In the genomic region with DNA sequence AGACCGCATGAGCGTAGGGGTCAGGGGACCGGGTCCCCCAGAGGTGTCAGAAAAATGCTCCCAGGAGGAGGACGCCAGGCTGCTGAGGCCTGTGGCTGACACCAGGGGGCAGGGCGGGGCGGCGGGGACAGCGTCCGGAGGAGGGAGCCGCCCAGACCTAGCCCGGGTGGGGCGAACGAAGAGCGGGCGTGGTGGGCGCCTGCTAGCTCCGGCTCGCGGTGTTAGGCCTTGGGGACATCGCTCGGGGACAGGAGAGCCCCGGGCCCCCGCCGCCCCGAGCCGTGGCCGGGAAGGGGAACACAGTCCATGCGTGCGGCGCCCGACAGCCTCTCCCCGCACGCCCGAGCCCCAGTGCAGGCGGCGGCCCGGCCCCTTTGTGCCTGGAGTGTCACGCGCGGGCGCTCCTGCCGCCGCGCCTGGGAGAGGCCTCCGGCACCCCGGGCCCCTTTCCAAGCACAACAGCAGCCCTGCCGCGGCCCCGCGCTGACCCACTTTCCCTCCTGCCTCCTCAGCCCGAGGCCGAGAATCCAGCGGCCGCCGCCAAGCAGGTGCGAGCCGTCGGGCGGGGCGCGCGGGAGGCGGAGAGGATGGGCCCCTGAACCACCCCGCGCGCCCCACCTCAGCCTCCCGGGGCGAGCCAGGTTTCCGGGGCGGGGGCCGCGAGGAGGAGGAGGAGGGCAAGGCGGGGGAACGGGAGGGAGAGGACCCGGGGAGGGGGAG, we compare ENCODE assay signal across 8 cellular contexts.
DNase-seq lines count a peak whose midpoint lies in the region; ATAC-seq, FAIRE-seq and TF ChIP-seq lines count a peak whose summit lies in the region.

No MANE protein-coding gene starts in this region.

- H3K27ac Mint-ChIP-seq in Calu3 (ENCODE audit: unreplicated experiment) (no peak overlapping the region), neural crest cell (ENCODE audit: unreplicated experiment) (no peak overlapping the region)
- H3K27ac Mint-ChIP-seq in activated T-helper 2 cell treated with anti-CD3 and anti-CD28 coated beads, Interferon-gamma antibody, Interleukin-2, Interleukin-4, amounts not matched to agents 10 μg/mL and 5 μg/mL and 100 μg/mL, durations not matched to agents 14 hours and 24 hours and 36 hours, result peak overlapping the region; percentile 33

- no peak for TF ChIP-seq POLR2A in stomach (IDR thresholded peaks at IDR 0.05)

- H3K36me3 Mint-ChIP-seq in Calu3 (ENCODE audit: insufficient read depth, unreplicated experiment), result peaks cover 11% of the 10 kb centered on the region
- peaks cover 6% of the 10 kb centered on the region for H3K36me3 Mint-ChIP-seq in activated T-helper 2 cell treated with anti-CD3 and anti-CD28 coated beads, Interferon-gamma antibody, Interleukin-2, Interleukin-4, amounts not matched to agents 10 μg/mL and 5 μg/mL and 100 μg/mL, durations not matched to agents 14 hours and 24 hours and 36 hours (ENCODE audit: low read depth)
- no peaks in the 10 kb centered on the region for H3K36me3 Mint-ChIP-seq in neural crest cell (ENCODE audit: low read depth)

- BruUV-seq in Calu3 (replicated peaks; lab: Mats Ljungman, UMichigan), result no TSS peak

- WGBS in stomach, 5 donors, result 0 to 2% (median 2%) methylated on average over 31 to 75 of the region's 75 CpGs

- intact Hi-C loops in Calu3 (cut with micrococcal nuclease; ENCODE audit: unreplicated experiment) (loop anchor here (5.0 to 10.0 kb wide), 2 partner anchors 109 to 222 kb away; a partner anchor contains a TSS), stomach (cut with DNase I; ENCODE audit: low total_unique reads) (loop anchor here (10.0 kb wide), 1 partner anchor 99 kb away; no protein-coding TSS in a partner anchor)
- intact Hi-C loops in activated T-helper 2 cell treated with anti-CD3 and anti-CD28 coated beads, Interferon-gamma antibody, Interleukin-2, Interleukin-4, amounts not matched to agents 10 μg/mL and 5 μg/mL and 100 μg/mL, durations not matched to agents 14 hours and 24 hours and 36 hours (cut with micrococcal nuclease), result loop anchor here (1.0 to 2.0 kb wide), 4 partner anchors 51 to 273 kb away; a partner anchor contains a TSS

- H3K9me3 Mint-ChIP-seq in Calu3 (ENCODE audit: low read depth, unreplicated experiment), result no peaks in the 10 kb centered on the region
- peaks cover 6% of the 10 kb centered on the region for H3K9me3 Mint-ChIP-seq in activated T-helper 2 cell treated with anti-CD3 and anti-CD28 coated beads, Interferon-gamma antibody, Interleukin-2, Interleukin-4, amounts not matched to agents 10 μg/mL and 5 μg/mL and 100 μg/mL, durations not matched to agents 14 hours and 24 hours and 36 hours
- no peaks in the 10 kb centered on the region for H3K9me3 Mint-ChIP-seq in neural crest cell

- H3K4me3 Mint-ChIP-seq in Calu3 (ENCODE audit: low read depth, unreplicated experiment), result peak overlapping the region; percentile 63
- peak overlapping the region; percentile 67 for H3K4me3 Mint-ChIP-seq in activated T-helper 2 cell treated with anti-CD3 and anti-CD28 coated beads, Interferon-gamma antibody, Interleukin-2, Interleukin-4, amounts not matched to agents 10 μg/mL and 5 μg/mL and 100 μg/mL, durations not matched to agents 14 hours and 24 hours and 36 hours (ENCODE audit: low read depth)
- H3K4me3 Mint-ChIP-seq in neural crest cell, result peak overlapping the region; percentile 62

- H3K4me3 ChIP-seq in fibroblast of pulmonary artery (replicated peaks; ENCODE audit: low read depth, low read length), result peak overlapping the region; percentile 30
- H3K4me3 ChIP-seq in stomach, result peak overlapping the region; percentile 50 to 62 (median 56)

- H3K36me3 ChIP-seq in stomach, result no peaks in the 10 kb centered on the region

- ATAC-seq in GM21360 (IDR thresholded peaks at IDR 0.05; ENCODE audit: unreplicated experiment), result peak; percentile 65

- peaks cover 0 to 7% (median 2%) of the 10 kb centered on the region in 4 donors for H3K9me3 ChIP-seq in stomach

- CTCF ChIA-PET in Calu3 (lab: Charles Lee), result interaction anchor here (0.8 to 2.0 kb wide), 4 partner anchors 113 to 275 kb away, joined by 3 to 12 read pairs (median 4); no protein-coding TSS in a partner anchor

- H3K27me3 ChIP-seq in stomach, result no peaks in the 10 kb centered on the region

- no peak for TF ChIP-seq EP300 in stomach (IDR thresholded peaks at IDR 0.05)

- H3K27me3 Mint-ChIP-seq in Calu3 (ENCODE audit: unreplicated experiment) (no peaks in the 10 kb centered on the region), neural crest cell (ENCODE audit: low read depth) (peaks cover 8% of the 10 kb centered on the region)
- H3K27me3 Mint-ChIP-seq in activated T-helper 2 cell treated with anti-CD3 and anti-CD28 coated beads, Interferon-gamma antibody, Interleukin-2, Interleukin-4, amounts not matched to agents 10 μg/mL and 5 μg/mL and 100 μg/mL, durations not matched to agents 14 hours and 24 hours and 36 hours (ENCODE audit: low read depth), result no peaks in the 10 kb centered on the region

- peak; percentile 33 for TF ChIP-seq CTCF in Calu3 (IDR thresholded peaks at IDR 0.05; ENCODE audit: unreplicated experiment)
- TF ChIP-seq CTCF in fibroblast of pulmonary artery (IDR thresholded peaks at IDR 0.05; ENCODE audit: low read length, missing control alignments), result peak; percentile 55
- TF ChIP-seq CTCF in neural crest cell (conservative IDR thresholded peaks at IDR 0.05), result peak; percentile 87
- peak in 5 of 7 experiments; percentile 89 to 94 (median 92) for TF ChIP-seq CTCF in stomach (IDR thresholded peaks at IDR 0.05)

- no peak for FAIRE-seq in HTR-8/SVneo (lab: Jason Lieb, UNC)

- H3K4me1 ChIP-seq in stomach, result peaks cover 12 to 56% (median 29%) of the 10 kb centered on the region in 4 donors

- peak; percentile 70 for DNase-seq in Calu3
- DNase-seq in HTR-8/SVneo (ENCODE audit: insufficient read length, low spot score), result peak; percentile 74
- peak; percentile 91 for DNase-seq in RPMI7951 (ENCODE audit: low read depth)
- DNase-seq in activated T-helper 2 cell treated with anti-CD3 and anti-CD28 coated beads, Interferon-gamma antibody, Interleukin-2, Interleukin-4, amounts not matched to agents 10 μg/mL and 5 μg/mL and 100 μg/mL, durations not matched to agents 14 hours and 24 hours and 36 hours (ENCODE audit: low spot score), result peak; percentile 76
- peak; percentile 58 for DNase-seq in fibroblast of pulmonary artery (ENCODE audit: low read depth)
- peak; percentile 80 for DNase-seq in neural crest cell (ENCODE audit: low read depth, low spot score)
- DNase-seq in stomach, result peak; percentile 90

- H3K4me1 Mint-ChIP-seq in Calu3 (ENCODE audit: low read depth, unreplicated experiment), result no peaks in the 10 kb centered on the region
- peaks cover 28% of the 10 kb centered on the region for H3K4me1 Mint-ChIP-seq in activated T-helper 2 cell treated with anti-CD3 and anti-CD28 coated beads, Interferon-gamma antibody, Interleukin-2, Interleukin-4, amounts not matched to agents 10 μg/mL and 5 μg/mL and 100 μg/mL, durations not matched to agents 14 hours and 24 hours and 36 hours (ENCODE audit: low read depth)
- peaks cover 6% of the 10 kb centered on the region for H3K4me1 Mint-ChIP-seq in neural crest cell

- peak overlapping the region; percentile 91 to 99 (median 98) for H3K27ac ChIP-seq in stomach

Comparison
In these comparisons a context has a peak if more than half of its experiments do, and no peak if none do; other contexts are left out.
1. Peak in every context shown above with its lines: DNase-seq, ATAC-seq, H3K4me3 ChIP-seq and H3K27ac ChIP-seq.
2. CTCF ChIP-seq: peak in every context shown above with its lines; median percentile 92 in stomach; 87 in neural crest cell; 55 in fibroblast of pulmonary artery; 33 in Calu3.